12 cellular contexts compared by ENCODE assay signal in the genomic region with DNA sequence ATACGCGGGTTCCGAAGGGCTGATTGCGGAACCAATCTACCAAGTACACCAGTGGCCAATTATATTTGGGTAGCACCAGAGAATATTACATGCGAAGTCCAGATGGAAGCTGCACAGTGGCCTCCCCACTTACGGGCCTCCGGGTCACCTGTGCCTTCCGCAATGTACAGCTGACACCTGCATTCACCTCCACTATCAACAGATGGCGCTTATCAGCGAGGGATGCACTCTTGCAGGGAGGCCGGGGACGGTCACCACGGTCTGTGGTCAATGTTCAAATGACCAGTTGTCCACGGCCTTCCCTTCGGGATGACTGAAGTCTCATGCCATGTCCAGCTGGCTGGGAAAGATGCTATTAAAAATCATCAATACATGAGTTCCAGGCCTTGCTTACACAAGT. TPM values are rescaled to one million over a fixed set of nuclear protein-coding genes. Genes with fewer than 3 reads are reported as not detected.
DNase-seq lines count a peak whose midpoint lies in the region; ATAC-seq and TF ChIP-seq lines count a peak whose summit lies in the region.
"Had no signal": no experiment of that assay in that cellular context is flagged by ENCODE, and none has a peak within 500 bp of the region (broad histone marks: within the 10 kb centered on the region; RNA-seq: fewer than 3 reads in every experiment).

No MANE protein-coding gene starts in this region.

- peaks cover 27% of the 10 kb centered on the region for H3K36me3 Mint-ChIP-seq in brain
- H3K36me3 Mint-ChIP-seq in osteocyte (ENCODE audit: unreplicated experiment): no peaks in the 10 kb centered on the region
- H3K36me3 Mint-ChIP-seq in CD8-positive, alpha-beta memory T cell: no peaks in the 10 kb centered on the region
- H3K36me3 Mint-ChIP-seq: naive thymus-derived CD8-positive, alpha-beta T cell had no signal

- no peak overlapping the region for H3K4me2 ChIP-seq in neural cell (ENCODE audit: low read length)

- no peaks in the 10 kb centered on the region for H3F3A ChIP-seq in neural cell (ENCODE audit: insufficient read depth, low read length, poor library complexity, severe bottlenecking)

- no peaks in the 10 kb centered on the region for H3K79me2 ChIP-seq in neural cell (replicated peaks; ENCODE audit: insufficient read depth, low read length)

- DNase-seq in DMS53 treated with DMSO at 0.1 percent for 48 hours (lab: John Stamatoyannopoulos, UW; ENCODE audit: unreplicated experiment) (peak; percentile 5), HuH-7.5 (ENCODE audit: low spot score) (peak; percentile 78), dedifferentiated amniotic fluid mesenchymal stem cell (ENCODE audit: extremely low spot score) (no peak), osteocyte (ENCODE audit: extremely low spot score, unreplicated experiment) (no peak)
- no peak for DNase-seq in CD8-positive, alpha-beta memory T cell
- DNase-seq: erythroblast; naive thymus-derived CD8-positive, alpha-beta T cell; NCI-H2081 treated with DMSO at 0.1 percent for 48 hours had no signal

- no peak for TF ChIP-seq EP300 in neural cell (conservative IDR thresholded peaks at IDR 0.05; ENCODE audit: poor library complexity, severe bottlenecking)

- CTCF ChIA-PET in CD8-positive, alpha-beta memory T cell (lab: Charles Lee): no interaction called here

- H4K20me1 ChIP-seq in neural cell (ENCODE audit: insufficient read depth): no peaks in the 10 kb centered on the region

- H3K4me3 ChIP-seq in neural cell (ENCODE audit: low read length): no peak overlapping the region
- H3K4me3 ChIP-seq in CD8-positive, alpha-beta memory T cell (ENCODE audit: low read length): no peak overlapping the region
- H3K4me3 ChIP-seq: body of pancreas had no signal

- H3K9ac ChIP-seq in neural cell (ENCODE audit: low read length): no peak overlapping the region

- H3K4me3 Mint-ChIP-seq in brain (no peak overlapping the region), osteocyte (ENCODE audit: unreplicated experiment) (no peak overlapping the region)
- no peak overlapping the region for H3K4me3 Mint-ChIP-seq in CD8-positive, alpha-beta memory T cell
- H3K4me3 Mint-ChIP-seq: naive thymus-derived CD8-positive, alpha-beta T cell had no signal

- H3K27me3 Mint-ChIP-seq in brain (peaks cover 34% of the 10 kb centered on the region), osteocyte (ENCODE audit: unreplicated experiment) (peaks cover 70% of the 10 kb centered on the region)
- peaks cover 12 to 32% of the 10 kb centered on the region in 2 donors for H3K27me3 Mint-ChIP-seq in CD8-positive, alpha-beta memory T cell

- no peaks in the 10 kb centered on the region for H3K9me2 ChIP-seq in neural cell (ENCODE audit: insufficient read depth, low read length)

- POLR2A ChIA-PET in CD8-positive, alpha-beta memory T cell (lab: Charles Lee): no interaction called here

- no peak for ATAC-seq in HG03432 (IDR thresholded peaks at IDR 0.05; ENCODE audit: unreplicated experiment)
- ATAC-seq: body of pancreas; naive thymus-derived CD8-positive, alpha-beta T cell had no signal

- no peaks in the 10 kb centered on the region for H3K4me1 ChIP-seq in CD8-positive, alpha-beta memory T cell (ENCODE audit: insufficient read depth, low read length)
- H3K4me1 ChIP-seq: body of pancreas had no signal

- no peak overlapping the region for H3K27ac ChIP-seq in neural cell (ENCODE audit: low read length)
- H3K27ac ChIP-seq in CD8-positive, alpha-beta memory T cell (ENCODE audit: low read depth, low read length): no peak overlapping the region
- H3K27ac ChIP-seq: body of pancreas had no signal

- peaks cover 0 to 10% (median 0%) of the 10 kb centered on the region in 5 experiments for H3K9me3 Mint-ChIP-seq in brain
- H3K9me3 Mint-ChIP-seq in osteocyte (ENCODE audit: unreplicated experiment): peaks cover 6% of the 10 kb centered on the region
- H3K9me3 Mint-ChIP-seq in CD8-positive, alpha-beta memory T cell: no peaks in the 10 kb centered on the region
- H3K9me3 Mint-ChIP-seq: naive thymus-derived CD8-positive, alpha-beta T cell had no signal

- H3K36me3 ChIP-seq in neural cell (ENCODE audit: insufficient read depth, low read length): no peaks in the 10 kb centered on the region
- no peaks in the 10 kb centered on the region for H3K36me3 ChIP-seq in CD8-positive, alpha-beta memory T cell (ENCODE audit: insufficient read depth, low read length)

- peak overlapping the region in 3 of 5 experiments; percentile 89 to 94 (median 91) for H3K27ac Mint-ChIP-seq in brain
- no peak overlapping the region for H3K27ac Mint-ChIP-seq in osteocyte (ENCODE audit: unreplicated experiment)
- H3K27ac Mint-ChIP-seq in CD8-positive, alpha-beta memory T cell: no peak overlapping the region
- H3K27ac Mint-ChIP-seq: naive thymus-derived CD8-positive, alpha-beta T cell had no signal

- H3K27me3 ChIP-seq in neural cell (ENCODE audit: insufficient read depth, low read depth, low read length): no peaks in the 10 kb centered on the region
- H3K27me3 ChIP-seq in CD8-positive, alpha-beta memory T cell (ENCODE audit: insufficient read depth, low read length, poor library complexity, severe bottlenecking): no peaks in the 10 kb centered on the region
- H3K27me3 ChIP-seq: body of pancreas had no signal

- no peak for TF ChIP-seq RAD21 in neural cell (conservative IDR thresholded peaks at IDR 0.05)

- TF ChIP-seq CTCF in brain (conservative IDR thresholded peaks at IDR 0.05) (peak in 1 of 2 experiments; percentile 20), neural cell (IDR thresholded peaks at IDR 0.05; ENCODE audit: poor library complexity, severe bottlenecking) (peak; percentile 9), osteocyte (IDR thresholded peaks at IDR 0.05) (no peak)

- no peak overlapping the region for H2AFZ ChIP-seq in neural cell (ENCODE audit: low read depth, low read length)

- peaks cover 86% of the 10 kb centered on the region for H3K4me1 Mint-ChIP-seq in brain
- peaks cover 12% of the 10 kb centered on the region for H3K4me1 Mint-ChIP-seq in osteocyte (ENCODE audit: unreplicated experiment)
- no peaks in the 10 kb centered on the region for H3K4me1 Mint-ChIP-seq in CD8-positive, alpha-beta memory T cell
- H3K4me1 Mint-ChIP-seq: naive thymus-derived CD8-positive, alpha-beta T cell had no signal

- no peaks in the 10 kb centered on the region for H3K9me3 ChIP-seq in neural cell (ENCODE audit: low read length)
- no peaks in the 10 kb centered on the region for H3K9me3 ChIP-seq in CD8-positive, alpha-beta memory T cell (ENCODE audit: low read length)
- H3K9me3 ChIP-seq: body of pancreas had no signal

TF ChIP-seq in neural cell, 6 proteins besides CTCF, POLR2A, EP300 and RAD21:
- TF ChIP-seq MXI1 (conservative IDR thresholded peaks at IDR 0.05; ENCODE audit: poor library complexity, severe bottlenecking) (no peak), REST (IDR thresholded peaks at IDR 0.05; ENCODE audit: borderline replicate concordance) (no peak), EZH2 (IDR thresholded peaks at IDR 0.05; ENCODE audit: borderline replicate concordance, insufficient read depth, low read length, poor library complexity, severe bottlenecking) (no peak), POLR2AphosphoS5 (IDR thresholded peaks at IDR 0.05) (no peak), TAF1 (IDR thresholded peaks at IDR 0.05; ENCODE audit: low read depth) (no peak), SMC3 (conservative IDR thresholded peaks at IDR 0.05; ENCODE audit: poor library complexity) (no peak)
TF ChIP-seq in neural cell: peak in this region for 0.

RNA-seq across cellular contexts. Expression of gene SLIT1, which starts 47.6 kb away (rescaled TPM):
- polyA plus RNA-seq in brain (ENCODE audit: insufficient read depth, low read depth, low replicate concordance): 24.9 TPM
- 9.5 and 13.5 TPM in 2 replicates for polyA plus RNA-seq in neural cell
- 18.3 and 20.6 TPM in 2 replicates for polyA minus RNA-seq in neural cell
- 0.16 TPM in 1 of 2 replicates, not detected in the other for total RNA-seq in osteocyte
- under 1 TPM in 1 of 2 experiments, not detected in 1; 0.20 TPM for total RNA-seq in CD8-positive, alpha-beta memory T cell
- 0.06 TPM for polyA plus RNA-seq in CD8-positive, alpha-beta memory T cell

Comparison
In these comparisons a context has a peak if more than half of its experiments do, and no peak if none do; other contexts are left out.
1. DNase-seq: peak in DMS53 treated with DMSO at 0.1 percent for 48 hours (single experiment) and HuH-7.5 (single experiment); none in dedifferentiated amniotic fluid mesenchymal stem cell (single experiment), osteocyte (single experiment) and CD8-positive, alpha-beta memory T cell (0 of 5).
2. H3K27ac Mint-ChIP-seq: peak in brain (3 of 5); none in osteocyte (single experiment) and CD8-positive, alpha-beta memory T cell (0 of 8).